ENCODE assay signal across 8 cellular contexts in the genomic region with DNA sequence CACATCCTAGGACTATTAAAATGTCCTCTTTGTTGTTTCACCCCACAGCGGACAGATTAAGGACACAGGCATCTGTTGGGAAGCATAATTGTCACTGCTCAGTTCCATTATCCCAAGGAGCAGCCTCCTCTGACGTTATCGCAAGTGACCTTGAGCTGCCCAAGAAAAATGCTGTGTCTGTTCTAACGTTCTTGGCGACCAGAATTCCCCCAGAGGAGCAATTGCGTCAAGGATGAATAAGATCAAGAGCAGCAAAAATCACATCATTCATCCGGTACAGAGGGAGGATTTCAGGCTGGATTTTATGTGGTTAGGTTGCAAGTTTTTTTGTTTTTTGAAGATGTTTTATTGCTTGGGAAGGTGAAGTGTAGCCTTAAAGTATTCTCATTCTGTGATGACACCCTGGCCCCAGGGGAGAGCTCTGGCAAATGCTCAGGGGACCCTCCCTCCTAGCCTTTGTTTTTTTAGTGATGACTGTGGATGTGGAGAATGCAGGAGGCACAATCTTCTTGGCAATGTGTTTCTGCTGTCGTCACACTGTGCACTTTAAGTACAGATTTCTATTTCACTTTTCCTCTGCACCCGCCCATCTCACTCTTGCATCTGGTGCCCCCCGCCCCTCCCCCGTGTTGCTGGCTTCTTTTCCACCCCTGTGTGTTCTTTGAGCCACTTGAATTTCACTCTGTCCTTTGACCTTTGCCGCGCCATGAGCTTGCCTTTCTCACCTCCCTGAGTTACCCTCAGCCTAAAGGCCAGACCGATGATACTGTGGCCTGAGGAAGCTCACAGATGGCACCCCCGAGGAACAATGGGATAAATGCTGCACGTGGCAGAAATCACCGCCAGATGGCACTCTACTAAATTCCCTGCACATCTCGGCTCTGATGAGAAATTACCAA.
DNase-seq lines count a peak whose midpoint lies in the region; ATAC-seq and TF ChIP-seq lines count a peak whose summit lies in the region.

No MANE protein-coding gene starts in this region.

- peak; percentile 65 for ATAC-seq in GM19467 (IDR thresholded peaks at IDR 0.05; ENCODE audit: unreplicated experiment)
- ATAC-seq in GM18519 (IDR thresholded peaks at IDR 0.05; ENCODE audit: low FRiP score, unreplicated experiment): no peak

- TF ChIP-seq CTCF in VCaP (conservative IDR thresholded peaks at IDR 0.05) (peak; percentile 87), MCF 10A (IDR thresholded peaks at IDR 0.05; ENCODE audit: unreplicated experiment) (peak; percentile 48)

- BruUV-seq in MCF 10A (replicated peaks; lab: Mats Ljungman, UMichigan): no TSS peak

- POLR2A ChIA-PET in MCF 10A (lab: Yijun Ruan, JAX): interaction anchor here (0.6 to 1.3 kb wide), 9 partner anchors 110 to 494 kb away, joined by 3 to 6 read pairs (median 3); no protein-coding TSS in a partner anchor

- H3K4me3 Mint-ChIP-seq in MCF 10A (ENCODE audit: unreplicated experiment): peak overlapping the region; percentile 68

- no peaks in the 10 kb centered on the region for H3K9me3 Mint-ChIP-seq in MCF 10A (ENCODE audit: unreplicated experiment)

- intact Hi-C loops in MCF 10A (cut with micrococcal nuclease): loop anchor here (1.0 kb wide), 4 partner anchors 116 to 489 kb away; no protein-coding TSS in a partner anchor

- H3K36me3 Mint-ChIP-seq in MCF 10A (ENCODE audit: insufficient read depth, unreplicated experiment): no peaks in the 10 kb centered on the region

- no peaks in the 10 kb centered on the region for H3K27me3 Mint-ChIP-seq in MCF 10A (ENCODE audit: insufficient read depth, unreplicated experiment)

- H3K27ac ChIP-seq in VCaP: no peak overlapping the region

- H3K4me1 Mint-ChIP-seq in MCF 10A (ENCODE audit: insufficient read depth, unreplicated experiment): peaks cover 52% of the 10 kb centered on the region

- peak overlapping the region; percentile 92 for H3K27ac Mint-ChIP-seq in MCF 10A (ENCODE audit: low read depth, unreplicated experiment)

- CTCF ChIA-PET in MCF 10A (lab: Yijun Ruan, JAX): interaction anchor here (0.6 to 8.4 kb wide), 42 partner anchors 9 to 909 kb away, joined by 3 to 149 read pairs (median 4); no protein-coding TSS in a partner anchor

- DNase-seq in C1 segment of cervical spinal cord (lab: John Stamatoyannopoulos, UW) (peak in 8 of 14 donors; percentile 23 to 55 (median 34)), NCI-H1694 (lab: John Stamatoyannopoulos, UW) (peak; percentile 65), MCF 10A (ENCODE audit: unreplicated experiment) (peak; percentile 92), inferior parietal cortex (ENCODE audit: extremely low spot score) (peak; percentile 81)
- peak; percentile 53 for DNase-seq in stimulated activated CD4-positive, alpha-beta T cell treated with anti-CD3 and anti-CD28 coated beads, Interleukin-12 subunit alpha, Interleukin-12 subunit beta, amount 100 ng/mL, for 4 hours

Comparison
In these comparisons a context has a peak if more than half of its experiments do, and no peak if none do; other contexts are left out.
1. DNase-seq: peak in every context shown above with its lines; median percentile 92 in MCF 10A; 81 in inferior parietal cortex; 65 in NCI-H1694; 53 in stimulated activated CD4-positive, alpha-beta T cell treated with anti-CD3 and anti-CD28 coated beads, Interleukin-12 subunit alpha, Interleukin-12 subunit beta, amount 100 ng/mL, for 4 hours; 34 in C1 segment of cervical spinal cord.